ENCODE assay signal across 33 cellular contexts in the genomic region with DNA sequence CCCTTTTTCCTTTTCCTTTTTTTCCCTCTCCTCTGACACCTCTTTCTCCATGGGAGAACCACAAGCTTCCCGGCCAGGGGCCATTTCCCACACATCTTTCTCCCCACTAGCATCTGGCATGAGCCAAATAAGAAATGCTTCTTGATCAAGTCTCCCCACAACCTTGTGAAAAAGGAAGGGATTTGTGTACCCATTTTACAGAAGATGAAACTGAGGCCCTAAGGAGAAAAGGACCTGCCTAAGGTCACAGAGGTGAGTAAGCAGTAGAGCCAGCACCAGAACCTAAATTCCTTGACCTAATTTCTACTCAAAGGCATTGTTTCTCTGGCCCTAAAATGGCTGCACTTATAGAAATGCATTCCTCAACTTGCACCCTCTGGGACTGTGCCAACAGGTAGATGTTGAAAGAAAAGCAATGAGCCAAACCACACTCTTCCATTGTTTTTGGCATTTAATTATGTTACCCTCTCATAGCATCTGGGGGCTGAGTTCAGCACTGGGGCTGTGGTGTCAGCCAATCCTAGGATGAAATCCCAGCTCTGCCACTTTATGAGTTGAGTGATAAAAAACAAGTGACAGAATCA.
"Had no signal": no experiment of that assay in that cellular context is flagged by ENCODE, and none has a peak within 500 bp of the region (broad histone marks: within the 10 kb centered on the region; RNA-seq: fewer than 3 reads in every experiment).

No MANE protein-coding gene starts in this region.

- H3K9me3 Mint-ChIP-seq: activated CD4-positive, alpha-beta memory T cell treated with anti-CD3 and anti-CD28 coated beads for 36 hours; activated CD4-positive, alpha-beta T cell treated with anti-CD3 and anti-CD28 coated beads, Interleukin-2, amount 10 ng/mL, durations not matched to agents 24 days and 14 days; activated naive CD4-positive, alpha-beta T cell treated with anti-CD3 and anti-CD28 coated beads for 36 hours; activated naive CD4-positive, alpha-beta T cell treated with anti-CD3 and anti-CD28 coated beads, Interleukin-2, amount 50 U/mL, for 24 hours; activated naive CD8-positive, alpha-beta T cell treated with anti-CD3 and anti-CD28 coated beads for 36 hours; activated naive CD8-positive, alpha-beta T cell treated with anti-CD3 and anti-CD28 coated beads, Interleukin-2, amount 50 U/mL, for 24 hours; activated T-helper 1 cell treated with anti-CD3 and anti-CD28 coated beads, Interleukin-12 subunit alpha, Interleukin-12 subunit beta, Interleukin-2, Interleukin-4 antibody, amounts not matched to agents 30 ng/mL and 10 ng/mL and 1 ng/mL, durations not matched to agents 14 hours and 24 hours and 36 hours; activated T-helper 2 cell treated with anti-CD3 and anti-CD28 coated beads, Interferon-gamma antibody, Interleukin-2, Interleukin-4, amounts not matched to agents 10 μg/mL and 5 μg/mL and 100 μg/mL, durations not matched to agents 14 hours and 24 hours and 36 hours; central memory CD8-positive, alpha-beta T cell; dendritic cell treated with granulocyte-macrophage colony-stimulating factor and Interleukin-4, amounts not matched to agents 40 ng/mL and 50 ng/mL, for 4 days; endodermal cell had no signal

- H3K4me3 Mint-ChIP-seq: activated CD4-positive, alpha-beta memory T cell treated with anti-CD3 and anti-CD28 coated beads for 36 hours; activated CD4-positive, alpha-beta T cell treated with anti-CD3 and anti-CD28 coated beads for 36 hours; activated CD4-positive, alpha-beta T cell treated with anti-CD3 and anti-CD28 coated beads, Interleukin-2, amount 10 ng/mL, durations not matched to agents 24 days and 14 days; activated CD8-positive, alpha-beta memory T cell treated with anti-CD3 and anti-CD28 coated beads, Interleukin-2, amount 10 ng/mL, durations not matched to agents 7 days and 5 days; activated CD8-positive, alpha-beta T cell treated with anti-CD3 and anti-CD28 coated beads, Interleukin-2, amount 10 ng/mL, durations not matched to agents 7 days and 5 days; activated naive CD4-positive, alpha-beta T cell treated with anti-CD3 and anti-CD28 coated beads for 36 hours; activated naive CD4-positive, alpha-beta T cell treated with anti-CD3 and anti-CD28 coated beads, Interleukin-2, amount 50 U/mL, for 24 hours; activated naive CD8-positive, alpha-beta T cell treated with anti-CD3 and anti-CD28 coated beads for 36 hours; activated naive CD8-positive, alpha-beta T cell treated with anti-CD3 and anti-CD28 coated beads, Interleukin-2, amount 50 U/mL, for 24 hours; activated T-helper 1 cell treated with anti-CD3 and anti-CD28 coated beads, Interleukin-12 subunit alpha, Interleukin-12 subunit beta, Interleukin-2, Interleukin-4 antibody, amounts not matched to agents 30 ng/mL and 10 ng/mL and 1 ng/mL, durations not matched to agents 14 hours and 24 hours and 36 hours; central memory CD8-positive, alpha-beta T cell; dendritic cell treated with granulocyte-macrophage colony-stimulating factor and Interleukin-4, amounts not matched to agents 40 ng/mL and 50 ng/mL, for 4 days; endodermal cell had no signal

- H3K36me3 Mint-ChIP-seq: activated CD4-positive, alpha-beta memory T cell treated with anti-CD3 and anti-CD28 coated beads for 36 hours; activated CD8-positive, alpha-beta memory T cell treated with anti-CD3 and anti-CD28 coated beads, Interleukin-2, amount 10 ng/mL, durations not matched to agents 7 days and 5 days; activated naive CD4-positive, alpha-beta T cell treated with anti-CD3 and anti-CD28 coated beads, Interleukin-2, amount 50 U/mL, for 24 hours; activated naive CD8-positive, alpha-beta T cell treated with anti-CD3 and anti-CD28 coated beads for 36 hours had no signal

- H3K4me1 Mint-ChIP-seq: activated CD4-positive, alpha-beta T cell treated with anti-CD3 and anti-CD28 coated beads, Interleukin-2, amount 10 ng/mL, durations not matched to agents 24 days and 14 days; activated CD8-positive, alpha-beta memory T cell treated with anti-CD3 and anti-CD28 coated beads, Interleukin-2, amount 10 ng/mL, durations not matched to agents 7 days and 5 days; activated naive CD4-positive, alpha-beta T cell treated with anti-CD3 and anti-CD28 coated beads, Interleukin-2, amount 50 U/mL, for 24 hours; activated naive CD8-positive, alpha-beta T cell treated with anti-CD3 and anti-CD28 coated beads, Interleukin-2, amount 50 U/mL, for 24 hours; central memory CD8-positive, alpha-beta T cell had no signal

- H3K27me3 Mint-ChIP-seq: activated CD4-positive, alpha-beta T cell treated with anti-CD3 and anti-CD28 coated beads for 36 hours; activated naive CD4-positive, alpha-beta T cell treated with anti-CD3 and anti-CD28 coated beads, Interleukin-2, amount 50 U/mL, for 24 hours; central memory CD8-positive, alpha-beta T cell had no signal

- H3K27me3 ChIP-seq: adrenal gland, body of pancreas, gastrocnemius medialis had no signal

- H3K4me3 ChIP-seq: adrenal gland, body of pancreas, cardiac muscle cell, coronary artery, dorsolateral prefrontal cortex, gastrocnemius medialis, heart left ventricle had no signal

- H3K4me1 ChIP-seq: adrenal gland, foreskin keratinocyte, heart left ventricle had no signal

- ATAC-seq: activated CD4-positive, alpha-beta T cell treated with anti-CD3 and anti-CD28 coated beads for 36 hours; activated CD8-positive, alpha-beta memory T cell treated with anti-CD3 and anti-CD28 coated beads, Interleukin-2, amount 10 ng/mL, durations not matched to agents 7 days and 5 days; activated CD8-positive, alpha-beta T cell treated with anti-CD3 and anti-CD28 coated beads, Interleukin-2, amount 10 ng/mL, durations not matched to agents 7 days and 5 days; activated naive CD8-positive, alpha-beta T cell treated with anti-CD3 and anti-CD28 coated beads, Interleukin-2, amount 50 U/mL, for 24 hours; body of pancreas; esophagus mucosa; foreskin keratinocyte; gastrocnemius medialis; heart left ventricle had no signal

- H3K9me3 ChIP-seq: adrenal gland, body of pancreas, gastrocnemius medialis, heart left ventricle had no signal

- DNase-seq: activated CD4-positive, alpha-beta memory T cell treated with anti-CD3 and anti-CD28 coated beads for 36 hours; activated CD4-positive, alpha-beta T cell treated with anti-CD3 and anti-CD28 coated beads for 36 hours; activated CD4-positive, alpha-beta T cell treated with anti-CD3 and anti-CD28 coated beads, Interleukin-2, amount 10 ng/mL, durations not matched to agents 24 days and 14 days; activated CD4-positive, CD25-positive, alpha-beta regulatory T cell; activated CD4-positive, CD25-positive, alpha-beta regulatory T cell treated with anti-CD3 and anti-CD28 coated beads, Interleukin-2, amount 50 U/mL, for 72 hours; activated CD8-positive, alpha-beta memory T cell treated with anti-CD3 and anti-CD28 coated beads, Interleukin-2, amount 10 ng/mL, durations not matched to agents 7 days and 5 days; activated CD8-positive, alpha-beta memory T cell treated with anti-CD3 and anti-CD28 coated beads, Interleukin-2, amount 50 U/mL, for 4 hours; activated CD8-positive, alpha-beta T cell treated with anti-CD3 and anti-CD28 coated beads, Interleukin-2, amount 10 ng/mL, durations not matched to agents 7 days and 5 days; activated effector memory CD4-positive, alpha-beta T cell treated with anti-CD3 and anti-CD28 coated beads, Interleukin-2, amount 50 U/mL, for 16 hours; activated naive CD4-positive, alpha-beta T cell treated with anti-CD3 and anti-CD28 coated beads for 36 hours; activated naive CD8-positive, alpha-beta T cell treated with anti-CD3 and anti-CD28 coated beads for 36 hours; activated naive CD8-positive, alpha-beta T cell treated with anti-CD3 and anti-CD28 coated beads, Interleukin-2, amount 50 U/mL, for 24 hours; activated T-cell treated with anti-CD3 and anti-CD28 coated beads, Interleukin-2, amount 50 U/mL, for 1 hour; activated T-cell treated with anti-CD3 and anti-CD28 coated beads, Interleukin-2, amount 50 U/mL, for 48 hours; adrenal gland; amygdala; body of pancreas; dorsolateral prefrontal cortex; effector memory CD4-positive, alpha-beta T cell; endodermal cell; foreskin keratinocyte; gastrocnemius medialis; glutamatergic neuron; heart left ventricle; T-helper 2 cell had no signal

- H3K27ac ChIP-seq: adrenal gland, body of pancreas, cardiac muscle cell, coronary artery, dorsolateral prefrontal cortex, foreskin keratinocyte, gastrocnemius medialis, heart left ventricle had no signal

- H3K36me3 ChIP-seq: adrenal gland, cardiac muscle cell, gastrocnemius medialis, heart left ventricle had no signal

- H3K27ac Mint-ChIP-seq: activated CD4-positive, alpha-beta memory T cell treated with anti-CD3 and anti-CD28 coated beads for 36 hours; activated CD4-positive, alpha-beta T cell treated with anti-CD3 and anti-CD28 coated beads for 36 hours; activated CD4-positive, alpha-beta T cell treated with anti-CD3 and anti-CD28 coated beads, Interleukin-2, amount 10 ng/mL, durations not matched to agents 24 days and 14 days; activated CD8-positive, alpha-beta memory T cell treated with anti-CD3 and anti-CD28 coated beads, Interleukin-2, amount 10 ng/mL, durations not matched to agents 7 days and 5 days; activated CD8-positive, alpha-beta T cell treated with anti-CD3 and anti-CD28 coated beads, Interleukin-2, amount 10 ng/mL, durations not matched to agents 7 days and 5 days; activated naive CD4-positive, alpha-beta T cell treated with anti-CD3 and anti-CD28 coated beads for 36 hours; activated naive CD4-positive, alpha-beta T cell treated with anti-CD3 and anti-CD28 coated beads, Interleukin-2, amount 50 U/mL, for 24 hours; activated naive CD8-positive, alpha-beta T cell treated with anti-CD3 and anti-CD28 coated beads for 36 hours; activated naive CD8-positive, alpha-beta T cell treated with anti-CD3 and anti-CD28 coated beads, Interleukin-2, amount 50 U/mL, for 24 hours; activated T-helper 1 cell treated with anti-CD3 and anti-CD28 coated beads, Interleukin-12 subunit alpha, Interleukin-12 subunit beta, Interleukin-2, Interleukin-4 antibody, amounts not matched to agents 30 ng/mL and 10 ng/mL and 1 ng/mL, durations not matched to agents 14 hours and 24 hours and 36 hours; activated T-helper 2 cell treated with anti-CD3 and anti-CD28 coated beads, Interferon-gamma antibody, Interleukin-2, Interleukin-4, amounts not matched to agents 10 μg/mL and 5 μg/mL and 100 μg/mL, durations not matched to agents 14 hours and 24 hours and 36 hours; dendritic cell treated with granulocyte-macrophage colony-stimulating factor and Interleukin-4, amounts not matched to agents 40 ng/mL and 50 ng/mL, for 4 days; endodermal cell had no signal
